In genomic region chr17:49132317-49132698, GRCh38 we compare ENCODE assay signal across 10 cellular contexts. TPM values are rescaled to one million over a fixed set of nuclear protein-coding genes. Genes with fewer than 3 reads are reported as not detected.
DNase-seq lines count a peak whose midpoint lies in the region; ATAC-seq and TF ChIP-seq lines count a peak whose summit lies in the region.
"Had no signal": no experiment of that assay in that cellular context is flagged by ENCODE, and none has a peak within 500 bp of the region (broad histone marks: within the 10 kb centered on the region; RNA-seq: fewer than 3 reads in every experiment).

No MANE protein-coding gene starts in this region.

- H3K79me2 ChIP-seq in ACC112 (ENCODE audit: control insufficient read depth, insufficient read depth, low read length, unreplicated experiment), result no peaks in the 10 kb centered on the region

- H3K9me3 Mint-ChIP-seq in natural killer cell, result no peaks in the 10 kb centered on the region

- H2AFZ ChIP-seq in ACC112 (ENCODE audit: low read length, unreplicated experiment), result peak overlapping the region; percentile 74

- DNase-seq in natural killer cell (no peak), NCI-H146 (lab: John Stamatoyannopoulos, UW) (no peak), NAMALWA (ENCODE audit: low spot score) (no peak), tibial artery (no peak)
- DNase-seq: DMS79 had no signal

- H3K36me3 ChIP-seq in ACC112 (ENCODE audit: insufficient read depth, low read length) (no peaks in the 10 kb centered on the region), HUES6 (ENCODE audit: control insufficient read depth, insufficient read depth, low read length) (no peaks in the 10 kb centered on the region), ectodermal cell (ENCODE audit: control insufficient read depth, insufficient read depth, low read length) (no peaks in the 10 kb centered on the region), tibial artery (no peaks in the 10 kb centered on the region)

- TF ChIP-seq CTCF in natural killer cell (IDR thresholded peaks at IDR 0.05) (no peak), tibial artery (IDR thresholded peaks at IDR 0.05) (no peak)

- no peak overlapping the region for H3K27ac Mint-ChIP-seq in natural killer cell

- peaks cover 6% of the 10 kb centered on the region for H3K36me3 Mint-ChIP-seq in natural killer cell

- H3K27ac ChIP-seq in ACC112 (ENCODE audit: low read depth, low read length), result no peak overlapping the region
- no peak overlapping the region for H3K27ac ChIP-seq in HUES6 (ENCODE audit: low read depth, low read length)
- H3K27ac ChIP-seq in ectodermal cell (ENCODE audit: insufficient read depth, low read depth, low read length, poor library complexity, severe bottlenecking), result no peak overlapping the region
- H3K27ac ChIP-seq in tibial artery, result no peak overlapping the region

- H3K4me1 ChIP-seq in ACC112 (ENCODE audit: control insufficient read depth, insufficient read depth, low read length, unreplicated experiment), result no peaks in the 10 kb centered on the region
- H3K4me1 ChIP-seq in HUES6 (ENCODE audit: control insufficient read depth, insufficient read depth, low read length), result no peaks in the 10 kb centered on the region
- H3K4me1 ChIP-seq in ectodermal cell (ENCODE audit: control insufficient read depth, insufficient read depth, low read length), result peaks cover 3% of the 10 kb centered on the region
- peaks cover 0 to 10% (median 7%) of the 10 kb centered on the region in 4 donors for H3K4me1 ChIP-seq in tibial artery

- H3K4me1 Mint-ChIP-seq in natural killer cell, result peaks cover 0 to 10% of the 10 kb centered on the region in 2 donors

- WGBS in ectodermal cell, 2 experiments, result 5 to 6% methylated on average over 22 of the region's 22 CpGs

- peak in 1 of 3 donors; percentile 18 for ATAC-seq in natural killer cell
- ATAC-seq in GM18517 (IDR thresholded peaks at IDR 0.05; ENCODE audit: unreplicated experiment), result no peak
- ATAC-seq: sciatic nerve had no signal

- peak overlapping the region; percentile 28 for H3K4me3 Mint-ChIP-seq in natural killer cell

- H3K9ac ChIP-seq in HUES6 (ENCODE audit: low read length), result no peak overlapping the region

- peaks cover 22% of the 10 kb centered on the region for H3K9me3 ChIP-seq in HUES6 (ENCODE audit: control insufficient read depth, insufficient read depth, low read depth, low read length)
- H3K9me3 ChIP-seq in ectodermal cell (ENCODE audit: control insufficient read depth, low read length), result no peaks in the 10 kb centered on the region
- peaks cover 0 to 12% (median 0%) of the 10 kb centered on the region in 3 donors for H3K9me3 ChIP-seq in tibial artery

- H3K4me3 ChIP-seq in ACC112 (ENCODE audit: low read depth, low read length), result peak overlapping the region; percentile 73
- peak overlapping the region; percentile 71 for H3K4me3 ChIP-seq in HUES6 (ENCODE audit: low read depth, low read length)
- peak overlapping the region; percentile 25 for H3K4me3 ChIP-seq in ectodermal cell (ENCODE audit: insufficient read depth, low read depth, low read length)
- peak overlapping the region in 1 of 2 donors; percentile 13 for H3K4me3 ChIP-seq in tibial artery

- peaks cover 26% of the 10 kb centered on the region for H3K27me3 ChIP-seq in ACC112 (ENCODE audit: insufficient read depth, low read length)
- H3K27me3 ChIP-seq in HUES6 (ENCODE audit: control insufficient read depth, insufficient read depth, low read length), result peaks cover 43% of the 10 kb centered on the region
- peaks cover 55% of the 10 kb centered on the region for H3K27me3 ChIP-seq in ectodermal cell (ENCODE audit: control insufficient read depth, insufficient read depth, low read length, poor library complexity, severe bottlenecking)
- peaks cover 0 to 66% of the 10 kb centered on the region in 2 donors for H3K27me3 ChIP-seq in tibial artery

- intact Hi-C loops in natural killer cell (cut with micrococcal nuclease), result no loop called here
- intact Hi-C loops in tibial artery (cut with DNase I; ENCODE audit: low total_unique reads), result no loop called here

- peaks cover 52 to 55% of the 10 kb centered on the region in 2 donors for H3K27me3 Mint-ChIP-seq in natural killer cell (ENCODE audit: low read depth in 2 of 2)

RNA-seq across cellular contexts. Expression of gene B4GALNT2, which starts 0.3 kb away (rescaled TPM):
- 0.15 TPM for polyA plus RNA-seq in ectodermal cell (2013, experiment 1 of 4)
- polyA plus RNA-seq in ectodermal cell (2013, experiment 2 of 4), result not detected
- polyA plus RNA-seq in ectodermal cell (2013, experiment 3 of 4), result 0.11 TPM
- polyA plus RNA-seq in ectodermal cell (2013, experiment 4 of 4), result 0.04 TPM
- under 1 TPM in 2 of 3 donors, not detected in 1; 0.05 TPM for total RNA-seq in natural killer cell
